19 cellular contexts compared by ENCODE assay signal in genomic region chr20:59179988-59180387, GRCh38. TPM values are rescaled to one million over a fixed set of nuclear protein-coding genes. Genes with fewer than 3 reads are reported as not detected.
A peak's percentile ranks its signal among the peaks of the same experiment; 100 is the strongest.
DNase-seq lines count a peak whose midpoint lies in the region; ATAC-seq and TF ChIP-seq lines count a peak whose summit lies in the region.
"Had no signal": no experiment of that assay in that cellular context is flagged by ENCODE, and none has a peak within 500 bp of the region (broad histone marks: within the 10 kb centered on the region; RNA-seq: fewer than 3 reads in every experiment).

No MANE protein-coding gene starts in this region.

- H3K27me3 ChIP-seq in heart right ventricle, result peaks cover 0 to 5% (median 0%) of the 10 kb centered on the region in 7 donors
- H3K27me3 ChIP-seq: BLaER1 treated with 17β-estradiol and CSF1 and Interleukin-3, amounts not matched to agents 10 nM and 100 nM had no signal

- no peak for DNase-seq in heart right ventricle
- no peak for DNase-seq in left cardiac atrium
- DNase-seq in T-cell, result no peak
- peak; percentile 18 to 70 (median 58) for DNase-seq in immature natural killer cell
- peak in 1 of 2 donors; percentile 23 for DNase-seq in stimulated activated effector memory CD8-positive, alpha-beta T cell treated with anti-CD3 and anti-CD28 coated beads, Interleukin-12 subunit alpha, Interleukin-12 subunit beta, amount 100 ng/mL, for 72 hours (ENCODE audit: low spot score in 2 of 2)
- no peak for DNase-seq in ureter (ENCODE audit: low spot score)
- no peak for DNase-seq in DMS 273 (lab: John Stamatoyannopoulos, UW; ENCODE audit: unreplicated experiment)
- DNase-seq: COR-L47, H7, HFFc6, KG1, NCI-H1417 treated with DMSO at 0.1 percent for 48 hours, NCI-H187 treated with DMSO at 0.1 percent for 48 hours, NCI-H2227 treated with DMSO at 0.1 percent for 48 hours, NCI-H510A treated with DMSO at 0.1 percent for 48 hours, PC-3, RPMI8226, SIG-M5 had no signal

- H3K4me3 ChIP-seq in heart right ventricle, result no peak overlapping the region
- H3K4me3 ChIP-seq: BLaER1 treated with 17β-estradiol and CSF1 and Interleukin-3, amounts not matched to agents 10 nM and 100 nM had no signal

- POLR2A ChIA-PET in T-cell (lab: Charles Lee), result no interaction called here

- ATAC-seq in heart right ventricle (no peak), left cardiac atrium (no peak), T-cell (replicated peaks in 1 of 4) (no peak)
- no peak for ATAC-seq in stimulated activated effector memory CD8-positive, alpha-beta T cell treated with anti-CD3 and anti-CD28 coated beads, Interleukin-12 subunit alpha, Interleukin-12 subunit beta, amount 100 ng/mL, for 72 hours
- ATAC-seq: PC-3 had no signal

- H3K27ac ChIP-seq in heart right ventricle, result peak overlapping the region in 6 of 10 donors; percentile 62 to 85 (median 76)
- H3K27ac ChIP-seq: BLaER1 treated with 17β-estradiol and CSF1 and Interleukin-3, amounts not matched to agents 10 nM and 100 nM had no signal

- H3K36me3 Mint-ChIP-seq in T-cell, result peaks cover 68% of the 10 kb centered on the region
- H3K36me3 Mint-ChIP-seq in immature natural killer cell, result peaks cover 19 to 27% (median 26%) of the 10 kb centered on the region in 3 donors
- H3K36me3 Mint-ChIP-seq in stimulated activated effector memory CD8-positive, alpha-beta T cell treated with anti-CD3 and anti-CD28 coated beads, Interleukin-12 subunit alpha, Interleukin-12 subunit beta, amount 100 ng/mL, for 72 hours, result peaks cover 9% of the 10 kb centered on the region

- CTCF ChIA-PET in T-cell (lab: Charles Lee), result interaction anchor here in 1 of 2 donors (1.6 kb wide), 1 partner anchor 28 kb away, joined by 6 read pairs; no protein-coding TSS in a partner anchor

- H3K36me3 ChIP-seq in heart right ventricle, result no peaks in the 10 kb centered on the region
- H3K36me3 ChIP-seq: BLaER1 treated with 17β-estradiol and CSF1 and Interleukin-3, amounts not matched to agents 10 nM and 100 nM had no signal

- peak overlapping the region; percentile 92 to 98 for H3K27ac Mint-ChIP-seq in T-cell
- peak overlapping the region; percentile 94 to 99 (median 98) for H3K27ac Mint-ChIP-seq in immature natural killer cell
- H3K27ac Mint-ChIP-seq in stimulated activated effector memory CD8-positive, alpha-beta T cell treated with anti-CD3 and anti-CD28 coated beads, Interleukin-12 subunit alpha, Interleukin-12 subunit beta, amount 100 ng/mL, for 72 hours, result peak overlapping the region; percentile 95
- H3K27ac Mint-ChIP-seq: HFFc6 had no signal

- H3K9me3 Mint-ChIP-seq in T-cell (no peaks in the 10 kb centered on the region), immature natural killer cell (no peaks in the 10 kb centered on the region)
- no peaks in the 10 kb centered on the region for H3K9me3 Mint-ChIP-seq in stimulated activated effector memory CD8-positive, alpha-beta T cell treated with anti-CD3 and anti-CD28 coated beads, Interleukin-12 subunit alpha, Interleukin-12 subunit beta, amount 100 ng/mL, for 72 hours
- H3K9me3 Mint-ChIP-seq: HFFc6 had no signal

- H3K4me3 Mint-ChIP-seq in T-cell (no peak overlapping the region), immature natural killer cell (peak overlapping the region; percentile 33 to 96 (median 73))
- H3K4me3 Mint-ChIP-seq in stimulated activated effector memory CD8-positive, alpha-beta T cell treated with anti-CD3 and anti-CD28 coated beads, Interleukin-12 subunit alpha, Interleukin-12 subunit beta, amount 100 ng/mL, for 72 hours, result no peak overlapping the region
- H3K4me3 Mint-ChIP-seq: HFFc6 had no signal

- TF ChIP-seq CTCF in heart right ventricle (IDR thresholded peaks at IDR 0.05), result no peak

- H3K9me3 ChIP-seq in heart right ventricle, result peaks cover 0 to 6% (median 0%) of the 10 kb centered on the region in 11 donors

- no peaks in the 10 kb centered on the region for H3K27me3 Mint-ChIP-seq in T-cell
- H3K27me3 Mint-ChIP-seq in immature natural killer cell (ENCODE audit: low read depth in 3 of 3), result peaks cover 3 to 8% (median 4%) of the 10 kb centered on the region in 3 donors

- H3K4me1 ChIP-seq in heart right ventricle, result peaks cover 0 to 47% (median 34%) of the 10 kb centered on the region in 9 donors

- intact Hi-C loops in heart right ventricle (cut with DNase I), result no loop called here
- intact Hi-C loops in left cardiac atrium (cut with DNase I), result no loop called here

- H3K4me1 Mint-ChIP-seq in T-cell (peaks cover 84 to 95% (median 92%) of the 10 kb centered on the region in 3 donors), immature natural killer cell (peaks cover 100% of the 10 kb centered on the region in 2 donors)
- peaks cover 91% of the 10 kb centered on the region for H3K4me1 Mint-ChIP-seq in stimulated activated effector memory CD8-positive, alpha-beta T cell treated with anti-CD3 and anti-CD28 coated beads, Interleukin-12 subunit alpha, Interleukin-12 subunit beta, amount 100 ng/mL, for 72 hours

- 91 to 92% methylated on average over 5 of the region's 5 CpGs for whole genome bisulfite sequencing in heart right ventricle, 2 donors

RNA-seq across cellular contexts. Expression of gene ZNF831, which starts 16.4 kb away (rescaled TPM):
- total RNA-seq in heart right ventricle (under 1 TPM in 9 of 10 donors, not detected in 1; 0.02 to 0.72 (median 0.17) TPM), left cardiac atrium (under 1 TPM; 0.31 to 0.47 TPM), T-cell (10 to 100 TPM; 23.1 to 48.0 (median 29.7) TPM), ureter (1.4 TPM)
- polyA plus RNA-seq in heart right ventricle (under 1 TPM; 0.01 to 0.07 TPM), immature natural killer cell (1 to 10 TPM in 2 of 3 donors, under 1 TPM in 1; 0.59 to 8.4 (median 2.0) TPM)
- total RNA-seq: H7, HFFc6, PC-3 had no signal

Comparison
In these comparisons a context has a peak if more than half of its experiments do, and no peak if none do; other contexts are left out.
1. DNase-seq: peak in immature natural killer cell (3 of 3); none in heart right ventricle (0 of 2), left cardiac atrium (single experiment), T-cell (0 of 34), ureter (single experiment) and DMS 273 (single experiment).
2. H3K4me3 Mint-ChIP-seq: peak in immature natural killer cell (5 of 5); none in T-cell (0 of 3) and stimulated activated effector memory CD8-positive, alpha-beta T cell treated with anti-CD3 and anti-CD28 coated beads, Interleukin-12 subunit alpha, Interleukin-12 subunit beta, amount 100 ng/mL, for 72 hours (single experiment).
3. Peak in every context shown above with its lines, with median percentiles within 50 percentile points of each other: H3K27ac Mint-ChIP-seq.